Comparison of ENCODE assay signal across 1 cellular context in genomic region chr17:41814195-41814594, GRCh38.
TF ChIP-seq lines count a peak whose summit lies in the region.

No MANE protein-coding gene starts in this region.

TF ChIP-seq in PFSK-1, 5 proteins besides CTCF, POLR2A, EP300 and RAD21:
- TF ChIP-seq REST (IDR thresholded peaks at IDR 0.05; ENCODE audit: insufficient read depth in 1 of 2, low read depth in 2 of 2, low read length in 2 of 2) (peak; percentile 20 to 55; a peak in 2 of 4 replicates), SIN3A (IDR thresholded peaks at IDR 0.05; ENCODE audit: borderline replicate concordance, insufficient read depth, low read length) (no peak)
